In genomic region chr1:42176902-42177519, GRCh38 we compare ENCODE assay signal across 9 cellular contexts. TPM values are rescaled to one million over a fixed set of nuclear protein-coding genes. Genes with fewer than 3 reads are reported as not detected.
DNase-seq lines count a peak whose midpoint lies in the region; ATAC-seq and TF ChIP-seq lines count a peak whose summit lies in the region.
"Had no signal": no experiment of that assay in that cellular context is flagged by ENCODE, and none has a peak within 500 bp of the region (broad histone marks: within the 10 kb centered on the region; RNA-seq: fewer than 3 reads in every experiment).

No MANE protein-coding gene starts in this region.

- H3F3A ChIP-seq in SK-N-SH (replicated peaks; ENCODE audit: insufficient read depth), result peaks cover 27% of the 10 kb centered on the region

- H3K27ac ChIP-seq in SK-N-SH (ENCODE audit: low read depth in 2 of 2, low read length in 1 of 2) (peak overlapping the region; percentile 54 to 56), psoas muscle (no peak overlapping the region)

- H4K20me1 ChIP-seq in SK-N-SH (ENCODE audit: insufficient read depth), result peaks cover 15% of the 10 kb centered on the region

- H3K27ac Mint-ChIP-seq in activated CD4-positive, alpha-beta T cell treated with anti-CD3 and anti-CD28 coated beads for 36 hours, result no peak overlapping the region

- POLR2A ChIA-PET in activated CD4-positive, alpha-beta T cell treated with anti-CD3 and anti-CD28 coated beads for 36 hours (lab: Charles Lee), result no interaction called here
- POLR2A ChIA-PET in SK-N-SH (lab: Yijun Ruan, JAX), result no interaction called here

- peak; percentile 78 for TF ChIP-seq RAD21 in SK-N-SH (IDR thresholded peaks at IDR 0.05; ENCODE audit: low read length)

- no peak overlapping the region for H3K4me3 Mint-ChIP-seq in activated CD4-positive, alpha-beta T cell treated with anti-CD3 and anti-CD28 coated beads for 36 hours
- H3K4me3 Mint-ChIP-seq: activated naive CD4-positive, alpha-beta T cell treated with anti-CD3 and anti-CD28 coated beads, Interleukin-2, amount 50 U/mL, for 24 hours had no signal

- ATAC-seq in activated CD4-positive, alpha-beta T cell treated with anti-CD3 and anti-CD28 coated beads for 36 hours, result peak; percentile 56
- ATAC-seq in psoas muscle, result peak in 2 of 4 donors; percentile 48 to 56
- no peak for ATAC-seq in HG03280 (IDR thresholded peaks at IDR 0.05; ENCODE audit: unreplicated experiment)

- no peaks in the 10 kb centered on the region for H3K9me3 ChIP-seq in SK-N-SH
- H3K9me3 ChIP-seq in psoas muscle, result no peaks in the 10 kb centered on the region

- no peaks in the 10 kb centered on the region for H3K9me2 ChIP-seq in SK-N-SH

- H3K4me3 ChIP-seq in SK-N-SH (ENCODE audit: low read depth in 2 of 2, low read length in 1 of 2) (peak overlapping the region in 1 of 2 experiments; percentile 29; a peak in 1 of 4 replicates), fibroblast of mammary gland (ENCODE audit: control insufficient read depth, low read depth, low read length) (no peak overlapping the region), psoas muscle (no peak overlapping the region)

- H2AFZ ChIP-seq in SK-N-SH (ENCODE audit: low read depth), result no peak overlapping the region

- H3K9ac ChIP-seq in SK-N-SH, result no peak overlapping the region

- intact Hi-C loops in activated CD4-positive, alpha-beta T cell treated with anti-CD3 and anti-CD28 coated beads for 36 hours (cut with DNase I, micrococcal nuclease), result loop anchor here (5.0 to 10.0 kb wide), 3 partner anchors 158 to 558 kb away; partner anchors contain the start of gene FOXJ3 (in 2 of the 2)
- intact Hi-C loops in psoas muscle (cut with DNase I), result loop anchor here (10.0 kb wide), 2 partner anchors 158 to 362 kb away; partner anchors contain the start of gene FOXJ3 (in 1 of the 2)

- TF ChIP-seq EP300 in SK-N-SH (IDR thresholded peaks at IDR 0.05; ENCODE audit: borderline replicate concordance in 1 of 2, low read depth in 1 of 2, low read length in 1 of 2), result no peak

- peaks cover 6% of the 10 kb centered on the region for H3K36me3 Mint-ChIP-seq in activated CD4-positive, alpha-beta T cell treated with anti-CD3 and anti-CD28 coated beads for 36 hours (ENCODE audit: low read depth)

- H3K79me2 ChIP-seq in SK-N-SH (ENCODE audit: insufficient read depth), result no peaks in the 10 kb centered on the region

- H3K36me3 ChIP-seq in SK-N-SH (replicated peaks in 1 of 2; ENCODE audit: control insufficient read depth in 1 of 2, insufficient read depth in 2 of 2, low read length in 1 of 2) (peaks cover 0 to 9% of the 10 kb centered on the region in 2 experiments), psoas muscle (ENCODE audit: insufficient read depth in 1 of 2, low read depth in 1 of 2) (peaks cover 4 to 37% of the 10 kb centered on the region in 2 donors)

- peak; percentile 84 for TF ChIP-seq CTCF in SK-N-SH (IDR thresholded peaks at IDR 0.05)
- peak; percentile 90 for TF ChIP-seq CTCF in fibroblast of mammary gland (conservative IDR thresholded peaks at IDR 0.05; ENCODE audit: control insufficient read depth, insufficient read depth, low read depth, low read length)
- peak; percentile 68 for TF ChIP-seq CTCF in psoas muscle (IDR thresholded peaks at IDR 0.05)

- no peaks in the 10 kb centered on the region for H3K9me3 Mint-ChIP-seq in activated CD4-positive, alpha-beta T cell treated with anti-CD3 and anti-CD28 coated beads for 36 hours (ENCODE audit: low read depth)
- H3K9me3 Mint-ChIP-seq: activated naive CD4-positive, alpha-beta T cell treated with anti-CD3 and anti-CD28 coated beads, Interleukin-2, amount 50 U/mL, for 24 hours had no signal

- DNase-seq in activated CD4-positive, alpha-beta T cell treated with anti-CD3 and anti-CD28 coated beads for 36 hours, result peak; percentile 29
- DNase-seq in activated CD4-positive, alpha-beta T cell treated with anti-CD3 and anti-CD28 coated beads, Interleukin-2, amount 50 U/mL, for 1 hour, result no peak
- DNase-seq in KBM-7 (peak; percentile 48), SK-N-SH (peak; percentile 55), fibroblast of mammary gland (ENCODE audit: low read depth) (peak; percentile 63), psoas muscle (no peak), activated gamma-delta T cell (lab: John Stamatoyannopoulos, UW) (no peak)

- H3K27me3 Mint-ChIP-seq in activated CD4-positive, alpha-beta T cell treated with anti-CD3 and anti-CD28 coated beads for 36 hours, result no peaks in the 10 kb centered on the region
- H3K27me3 Mint-ChIP-seq: activated naive CD4-positive, alpha-beta T cell treated with anti-CD3 and anti-CD28 coated beads, Interleukin-2, amount 50 U/mL, for 24 hours had no signal

- H3K27me3 ChIP-seq in SK-N-SH (ENCODE audit: insufficient read depth) (no peaks in the 10 kb centered on the region), psoas muscle (ENCODE audit: insufficient read depth in 3 of 3, low read length in 2 of 3) (no peaks in the 10 kb centered on the region)

- in situ Hi-C loops in KBM-7 (cut with MboI; ENCODE audit: low pct_unique_long_range_greater_than_20kb, low sequenced_read_pairs), result no loop called here

- H3K4me1 ChIP-seq in SK-N-SH (ENCODE audit: control insufficient read depth in 1 of 2, insufficient read depth in 2 of 2, low read depth in 1 of 2, low read length in 1 of 2) (peaks cover 28 to 61% of the 10 kb centered on the region in 2 experiments; a peak in 3 of 4 replicates), psoas muscle (peaks cover 15% of the 10 kb centered on the region)

- CTCF ChIA-PET in activated CD4-positive, alpha-beta T cell treated with anti-CD3 and anti-CD28 coated beads for 36 hours (lab: Charles Lee), result interaction anchor here (0.7 to 1.0 kb wide), 3 partner anchors 19 to 312 kb away, joined by 3 read pairs; no protein-coding TSS in a partner anchor
- CTCF ChIA-PET in SK-N-SH (lab: Yijun Ruan, JAX), result interaction anchor here (0.7 to 1.9 kb wide), 10 partner anchors 8 to 603 kb away, joined by 3 to 9 read pairs (median 3); no protein-coding TSS in a partner anchor

- H3K4me2 ChIP-seq in SK-N-SH, result peak overlapping the region; percentile 51; the same call in 1 of the 2 replicates

- no peaks in the 10 kb centered on the region for H3K4me1 Mint-ChIP-seq in activated CD4-positive, alpha-beta T cell treated with anti-CD3 and anti-CD28 coated beads for 36 hours
- H3K4me1 Mint-ChIP-seq: activated naive CD4-positive, alpha-beta T cell treated with anti-CD3 and anti-CD28 coated beads, Interleukin-2, amount 50 U/mL, for 24 hours had no signal

- WGBS in SK-N-SH (ENCODE audit: low lambda C conversion rate), result 79% methylated on average over 4 of the region's 4 CpGs
- WGBS in psoas muscle, 3 donors, result 80 to 84% (median 81%) methylated on average over 4 of the region's 4 CpGs

TF ChIP-seq in SK-N-SH, 30 proteins besides CTCF, POLR2A, EP300 and RAD21:
- TF ChIP-seq SMC3 (IDR thresholded peaks at IDR 0.05; ENCODE audit: low read depth, low read length) (peak; percentile 56), POLR2AphosphoS5 (IDR thresholded peaks at IDR 0.05; ENCODE audit: low read depth, low read length) (no peak), ELF1 (IDR thresholded peaks at IDR 0.05) (no peak)

RNA-seq across cellular contexts. Expression of gene GUCA2A, which starts 12.5 kb away (rescaled TPM):
- total RNA-seq in activated CD4-positive, alpha-beta T cell treated with anti-CD3 and anti-CD28 coated beads for 36 hours, result not detected
- polyA plus RNA-seq in SK-N-SH (2012; rRNA removed) (not detected in 2 replicates), psoas muscle (not detected)
- polyA plus RNA-seq in SK-N-SH (2012; cell fraction: cytosol; rRNA removed), result not detected in 2 replicates
- polyA plus RNA-seq in SK-N-SH (2012; cell fraction: nucleus; rRNA removed), result not detected in 2 replicates
- total RNA-seq in psoas muscle, result under 1 TPM in 1 of 4 donors, not detected in 3; 0.44 TPM

RNA-seq across cellular contexts. Expression of gene GUCA2B, which starts 23.8 kb away (rescaled TPM):
- total RNA-seq in activated CD4-positive, alpha-beta T cell treated with anti-CD3 and anti-CD28 coated beads for 36 hours, result not detected
- polyA plus RNA-seq in SK-N-SH (2012; rRNA removed), result not detected in 2 replicates
- polyA plus RNA-seq in SK-N-SH (2012; cell fraction: cytosol; rRNA removed), result not detected in 2 replicates
- not detected in 2 replicates for polyA plus RNA-seq in SK-N-SH (2012; cell fraction: nucleus; rRNA removed)
- not detected for total RNA-seq in psoas muscle
- under 1 TPM in 1 of 3 donors, not detected in 2; 0.06 TPM for polyA plus RNA-seq in psoas muscle

Comparison
In these comparisons a context has a peak if more than half of its experiments do, and no peak if none do; other contexts are left out.
1. DNase-seq: peak in activated CD4-positive, alpha-beta T cell treated with anti-CD3 and anti-CD28 coated beads for 36 hours (single experiment), KBM-7 (single experiment), SK-N-SH (single experiment) and fibroblast of mammary gland (single experiment); none in activated CD4-positive, alpha-beta T cell treated with anti-CD3 and anti-CD28 coated beads, Interleukin-2, amount 50 U/mL, for 1 hour (single experiment), psoas muscle (0 of 2) and activated gamma-delta T cell (single experiment).
2. Peak in every context shown above with its lines, with median percentiles within 50 percentile points of each other: CTCF ChIP-seq.